ENCODE assay signal across 24 cellular contexts in the genomic region with DNA sequence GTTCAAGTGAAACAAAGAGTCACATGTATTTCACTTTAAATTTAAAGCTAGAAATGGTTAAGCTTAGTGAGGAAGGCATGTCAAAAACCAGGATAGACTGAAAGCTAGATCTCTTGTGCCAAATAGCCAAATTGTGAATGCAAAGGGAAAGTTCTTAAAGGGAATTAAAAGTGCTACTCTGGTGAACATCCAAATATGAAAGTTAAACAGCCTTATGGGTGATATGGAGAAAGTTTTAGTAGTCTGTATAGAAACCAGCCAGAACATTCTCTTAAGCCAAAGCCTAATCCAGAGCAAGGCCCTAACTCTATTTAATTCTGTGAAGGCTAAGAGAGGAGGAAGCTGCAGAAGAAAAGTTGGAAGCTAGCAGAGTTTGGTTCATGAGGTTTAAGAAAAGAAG.
"Had no signal": no experiment of that assay in that cellular context is flagged by ENCODE, and none has a peak within 500 bp of the region (broad histone marks: within the 10 kb centered on the region; RNA-seq: fewer than 3 reads in every experiment).

No MANE protein-coding gene starts in this region.

- H3K4me3 ChIP-seq: adrenal gland, colonic mucosa, Peyer's patch, SJSA1 had no signal

- H3K36me3 ChIP-seq: adrenal gland, colonic mucosa, Peyer's patch, SJSA1, WERI-Rb-1 had no signal

- H3K27me3 ChIP-seq: adrenal gland, colonic mucosa, Peyer's patch, SJSA1 had no signal

- DNase-seq: activated CD4-positive, alpha-beta memory T cell treated with anti-CD3 and anti-CD28 coated beads for 36 hours; activated CD4-positive, alpha-beta T cell treated with anti-CD3 and anti-CD28 coated beads for 4 hours; activated CD8-positive, alpha-beta memory T cell treated with anti-CD3 and anti-CD28 coated beads for 24 hours; activated effector memory CD4-positive, alpha-beta T cell treated with Interleukin-2 at 50 U/mL for 16 hours; activated naive CD4-positive, alpha-beta T cell treated with Interleukin-2 at 50 U/mL for 16 hours; adrenal gland; anterior cingulate cortex; colonic mucosa; NCI-H1105 treated with DMSO at 0.1 percent for 48 hours; NCI-H1436 treated with DMSO at 0.1 percent for 48 hours; NCI-H187; NCI-H2081; NCI-H446; NCI-H524; Peyer's patch; Right ventricle myocardium superior; SW 1271; T-helper 9 cell; WERI-Rb-1 had no signal

- H3K4me1 ChIP-seq: adrenal gland, colonic mucosa, Peyer's patch, SJSA1 had no signal

- H3K9me3 ChIP-seq: adrenal gland, colonic mucosa, Peyer's patch, SJSA1 had no signal

- H3K4me3 Mint-ChIP-seq: activated CD4-positive, alpha-beta memory T cell treated with anti-CD3 and anti-CD28 coated beads for 36 hours; activated naive CD8-positive, alpha-beta T cell; T-helper 1 cell treated with Interleukin-12 subunit alpha and Interleukin-12 subunit beta and Interleukin-4 antibody, amounts not matched to agents 30 μg/mL and 1 μg/mL, for 36 hours had no signal

- H3K27ac ChIP-seq: adrenal gland, colonic mucosa, Peyer's patch, RWPE1, SJSA1, WERI-Rb-1 had no signal

- H3K27me3 Mint-ChIP-seq: activated naive CD8-positive, alpha-beta T cell had no signal

- H3K27ac Mint-ChIP-seq: activated CD4-positive, alpha-beta memory T cell treated with anti-CD3 and anti-CD28 coated beads for 36 hours; activated naive CD8-positive, alpha-beta T cell; T-helper 1 cell treated with Interleukin-12 subunit alpha and Interleukin-12 subunit beta and Interleukin-4 antibody, amounts not matched to agents 30 μg/mL and 1 μg/mL, for 36 hours had no signal

- ATAC-seq: SK-N-SH treated with all-trans-retinoic acid at 6 μM for 48 hours had no signal
